In genomic region chr5:149228610-149229297, GRCh38 we compare ENCODE assay signal across 9 cellular contexts. TPM values are rescaled to one million over a fixed set of nuclear protein-coding genes. Genes with fewer than 3 reads are reported as not detected.
DNase-seq lines count a peak whose midpoint lies in the region; ATAC-seq and TF ChIP-seq lines count a peak whose summit lies in the region.
"Had no signal": no experiment of that assay in that cellular context is flagged by ENCODE, and none has a peak within 500 bp of the region (broad histone marks: within the 10 kb centered on the region; RNA-seq: fewer than 3 reads in every experiment).

No MANE protein-coding gene starts in this region.

- no peak overlapping the region for H3K27ac Mint-ChIP-seq in endothelial cell (ENCODE audit: unreplicated experiment)
- H3K27ac Mint-ChIP-seq in mesothelial cell of epicardium, result no peak overlapping the region
- H3K27ac Mint-ChIP-seq: activated B cell treated with CpG ODN at 0.5 μM for 24 hours had no signal

- in situ Hi-C loops in Panc1 (cut with HindIII; ENCODE audit: low pct_unique_long_range_greater_than_20kb, low sequenced_read_pairs), result no loop called here

- no peak overlapping the region for H3K27ac ChIP-seq in Panc1 (ENCODE audit: low read length)

- ATAC-seq in Panc1, result peak; percentile 90
- ATAC-seq in HG03039 (IDR thresholded peaks at IDR 0.05; ENCODE audit: unreplicated experiment), result no peak

- no peaks in the 10 kb centered on the region for H3K4me1 ChIP-seq in Panc1 (ENCODE audit: control insufficient read depth, insufficient read depth, low read length)

- no peaks in the 10 kb centered on the region for H3K36me3 ChIP-seq in Panc1 (ENCODE audit: control insufficient read depth, insufficient read depth, low read length)

- no peaks in the 10 kb centered on the region for H3K9me3 ChIP-seq in Panc1 (ENCODE audit: control insufficient read depth, insufficient read depth, low read depth, low read length)

- no peak overlapping the region for H3K4me3 Mint-ChIP-seq in endothelial cell (ENCODE audit: unreplicated experiment)
- H3K4me3 Mint-ChIP-seq in mesothelial cell of epicardium, result no peak overlapping the region
- H3K4me3 Mint-ChIP-seq: activated B cell treated with CpG ODN at 0.5 μM for 24 hours had no signal

- H3K27me3 ChIP-seq in Panc1 (ENCODE audit: control insufficient read depth, insufficient read depth, low read length), result no peaks in the 10 kb centered on the region

- H3K4me1 Mint-ChIP-seq in endothelial cell (ENCODE audit: unreplicated experiment) (peaks cover 11% of the 10 kb centered on the region), mesothelial cell of epicardium (no peaks in the 10 kb centered on the region)
- H3K4me1 Mint-ChIP-seq: activated B cell treated with CpG ODN at 0.5 μM for 24 hours had no signal

- H3K36me3 Mint-ChIP-seq in endothelial cell (ENCODE audit: low read depth, unreplicated experiment) (no peaks in the 10 kb centered on the region), mesothelial cell of epicardium (no peaks in the 10 kb centered on the region)

- TF ChIP-seq CTCF in Panc1 (IDR thresholded peaks at IDR 0.05) (peak; percentile 78), endothelial cell (IDR thresholded peaks at IDR 0.05; ENCODE audit: unreplicated experiment) (peak; percentile 40), mesothelial cell of epicardium (IDR thresholded peaks at IDR 0.05; ENCODE audit: unreplicated experiment) (peak; percentile 41)

- intact Hi-C loops in Panc1 (cut with micrococcal nuclease; ENCODE audit: unreplicated experiment), result loop anchor here (2.0 kb wide), 1 partner anchor 100 kb away; no protein-coding TSS in a partner anchor

- H3K27me3 Mint-ChIP-seq in endothelial cell (ENCODE audit: unreplicated experiment) (no peaks in the 10 kb centered on the region), mesothelial cell of epicardium (ENCODE audit: low read depth) (peaks cover 51% of the 10 kb centered on the region)

- DNase-seq in DMS79 treated with DMSO at 0.1 percent for 48 hours (lab: John Stamatoyannopoulos, UW) (peak; percentile 8), DMS79 (lab: John Stamatoyannopoulos, UW) (no peak), Panc1 (ENCODE audit: low read depth, low spot score) (peak; percentile 38), endothelial cell (ENCODE audit: low spot score) (peak; percentile 30), mesothelial cell of epicardium (ENCODE audit: low spot score in 2 of 2, unreplicated experiment in 2 of 2) (no peak)
- DNase-seq in stimulated activated CD4-positive, alpha-beta T cell treated with anti-CD3 and anti-CD28 coated beads, Interleukin-4, amount 100 ng/mL, for 1 hour, result no peak
- DNase-seq in activated CD4-positive, alpha-beta T cell treated with anti-CD3 and anti-CD28 coated beads, Interleukin-2, amount 50 U/mL, for 48 hours, result no peak
- DNase-seq: activated B cell treated with CpG ODN at 0.5 μM for 24 hours had no signal

- CTCF ChIA-PET in Panc1 (lab: Charles Lee), result interaction anchor here (0.6 to 1.2 kb wide), 3 partner anchors 40 to 663 kb away, joined by 4 to 5 read pairs (median 4); no protein-coding TSS in a partner anchor

- no peak overlapping the region for H3K4me3 ChIP-seq in Panc1 (ENCODE audit: low read depth in 2 of 2, low read length in 2 of 2)

- H3K9me3 Mint-ChIP-seq in endothelial cell (ENCODE audit: unreplicated experiment) (no peaks in the 10 kb centered on the region), mesothelial cell of epicardium (no peaks in the 10 kb centered on the region)
- H3K9me3 Mint-ChIP-seq: activated B cell treated with CpG ODN at 0.5 μM for 24 hours had no signal

- POLR2A ChIA-PET in Panc1 (lab: Charles Lee), result no interaction called here

- no TSS peak for BruUV-seq in Panc1 (replicated peaks; lab: Mats Ljungman, UMichigan)

RNA-seq across cellular contexts. Expression of gene AFAP1L1, which starts 42.9 kb away (rescaled TPM):
- total RNA-seq in Panc1 (2021; ENCODE audit: unreplicated experiment), result 15.2 TPM
- 20.0 TPM for polyA plus RNA-seq in Panc1 (2012; ENCODE audit: insufficient read length)
- total RNA-seq in endothelial cell (ENCODE audit: unreplicated experiment), result 393 TPM
- total RNA-seq in mesothelial cell of epicardium, result 0.22 to 0.63 TPM (median 0.36 TPM) in 3 replicates
- total RNA-seq: activated B cell treated with CpG ODN at 0.5 μM for 24 hours had no signal

Comparison
In these comparisons a context has a peak if more than half of its experiments do, and no peak if none do; other contexts are left out.
1. DNase-seq: peak in DMS79 treated with DMSO at 0.1 percent for 48 hours (single experiment), Panc1 (single experiment) and endothelial cell (single experiment); none in DMS79 (single experiment), mesothelial cell of epicardium (0 of 2), stimulated activated CD4-positive, alpha-beta T cell treated with anti-CD3 and anti-CD28 coated beads, Interleukin-4, amount 100 ng/mL, for 1 hour (single experiment) and activated CD4-positive, alpha-beta T cell treated with anti-CD3 and anti-CD28 coated beads, Interleukin-2, amount 50 U/mL, for 48 hours (0 of 2).
2. RNA of gene AFAP1L1, which starts 42.9 kb away (total RNA-seq): 393 TPM in endothelial cell (single experiment); 15.2 TPM in Panc1 (single experiment) and 0.22 to 0.63 TPM in mesothelial cell of epicardium; every median in the first group is over 10 times any median in the second.
3. Peak in every context shown above with its lines, with median percentiles within 50 percentile points of each other: CTCF ChIP-seq.